8 cellular contexts compared by ENCODE assay signal in the genomic region with DNA sequence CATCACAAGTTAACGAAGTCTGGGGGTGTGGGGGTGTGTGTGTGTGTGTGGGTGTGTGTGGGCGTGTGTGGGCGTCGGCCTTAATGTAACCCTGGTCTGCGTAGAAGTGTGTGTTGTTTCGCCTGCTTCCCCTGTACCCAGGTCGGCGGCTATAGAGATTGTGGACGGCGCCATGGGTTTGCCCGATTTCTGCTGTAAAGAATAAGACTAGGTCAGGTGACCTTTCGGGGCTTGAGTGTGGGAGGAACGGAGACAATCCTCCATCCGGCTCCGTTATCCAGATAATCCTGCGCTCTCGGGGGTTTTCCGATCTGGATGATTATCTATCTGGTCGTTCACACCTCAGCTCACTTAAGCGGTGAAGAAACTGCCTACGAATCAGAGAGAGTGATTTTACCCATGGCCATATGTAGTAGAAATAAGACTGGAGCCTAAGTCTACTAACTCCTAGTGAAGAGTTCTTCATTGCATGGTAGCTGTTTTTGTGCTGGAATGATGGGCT. TPM values are rescaled to one million over a fixed set of nuclear protein-coding genes. Genes with fewer than 3 reads are reported as not detected.
DNase-seq lines count a peak whose midpoint lies in the region; ATAC-seq and TF ChIP-seq lines count a peak whose summit lies in the region.

No MANE protein-coding gene starts in this region.

- peak; percentile 30 for DNase-seq in NCI-H2107 treated with DMSO at 0.1 percent for 48 hours (lab: John Stamatoyannopoulos, UW; ENCODE audit: unreplicated experiment)
- no peak for DNase-seq in NCI-H2107 (lab: John Stamatoyannopoulos, UW)
- peak; percentile 38 for DNase-seq in NCI-H526 treated with DMSO at 0.1 percent for 48 hours (lab: John Stamatoyannopoulos, UW)
- peak; percentile 38 for DNase-seq in activated T-helper 1 cell treated with anti-CD3 and anti-CD28 coated beads, Interleukin-12 subunit alpha, Interleukin-12 subunit beta, Interleukin-2, Interleukin-4 antibody, amounts not matched to agents 30 ng/mL and 10 ng/mL and 1 ng/mL, durations not matched to agents 14 hours and 24 hours and 36 hours (ENCODE audit: low spot score)
- DNase-seq in germinal center (ENCODE audit: low spot score), result peak; percentile 38
- no peak for DNase-seq in ovary
- DNase-seq in type B pancreatic cell (ENCODE audit: extremely low spot score, unreplicated experiment), result no peak

- H3K27ac Mint-ChIP-seq in activated T-helper 1 cell treated with anti-CD3 and anti-CD28 coated beads, Interleukin-12 subunit alpha, Interleukin-12 subunit beta, Interleukin-2, Interleukin-4 antibody, amounts not matched to agents 30 ng/mL and 10 ng/mL and 1 ng/mL, durations not matched to agents 14 hours and 24 hours and 36 hours, result peak overlapping the region; percentile 96
- peak overlapping the region; percentile 99 for H3K27ac Mint-ChIP-seq in type B pancreatic cell

- H3K27me3 Mint-ChIP-seq in activated T-helper 1 cell treated with anti-CD3 and anti-CD28 coated beads, Interleukin-12 subunit alpha, Interleukin-12 subunit beta, Interleukin-2, Interleukin-4 antibody, amounts not matched to agents 30 ng/mL and 10 ng/mL and 1 ng/mL, durations not matched to agents 14 hours and 24 hours and 36 hours (ENCODE audit: insufficient read depth), result peaks cover 8% of the 10 kb centered on the region
- H3K27me3 Mint-ChIP-seq in type B pancreatic cell, result no peaks in the 10 kb centered on the region

- 0 to 1% (median 1%) methylated on average over 21 of the region's 21 CpGs for WGBS in ovary, 3 donors

- TF ChIP-seq POLR2A in ovary (IDR thresholded peaks at IDR 0.05), result no peak

- H3K27ac ChIP-seq in ovary, result peak overlapping the region; percentile 72 to 97

- peak overlapping the region; percentile 95 for H3K4me3 ChIP-seq in ovary

- H3K4me3 Mint-ChIP-seq in activated T-helper 1 cell treated with anti-CD3 and anti-CD28 coated beads, Interleukin-12 subunit alpha, Interleukin-12 subunit beta, Interleukin-2, Interleukin-4 antibody, amounts not matched to agents 30 ng/mL and 10 ng/mL and 1 ng/mL, durations not matched to agents 14 hours and 24 hours and 36 hours, result peak overlapping the region; percentile 98
- H3K4me3 Mint-ChIP-seq in type B pancreatic cell, result peak overlapping the region; percentile 100

- H3K9me3 Mint-ChIP-seq in activated T-helper 1 cell treated with anti-CD3 and anti-CD28 coated beads, Interleukin-12 subunit alpha, Interleukin-12 subunit beta, Interleukin-2, Interleukin-4 antibody, amounts not matched to agents 30 ng/mL and 10 ng/mL and 1 ng/mL, durations not matched to agents 14 hours and 24 hours and 36 hours, result no peaks in the 10 kb centered on the region
- no peaks in the 10 kb centered on the region for H3K9me3 Mint-ChIP-seq in type B pancreatic cell

- H3K36me3 Mint-ChIP-seq in activated T-helper 1 cell treated with anti-CD3 and anti-CD28 coated beads, Interleukin-12 subunit alpha, Interleukin-12 subunit beta, Interleukin-2, Interleukin-4 antibody, amounts not matched to agents 30 ng/mL and 10 ng/mL and 1 ng/mL, durations not matched to agents 14 hours and 24 hours and 36 hours (ENCODE audit: low read depth), result peaks cover 5% of the 10 kb centered on the region
- H3K36me3 Mint-ChIP-seq in type B pancreatic cell, result no peaks in the 10 kb centered on the region

- H3K4me1 ChIP-seq in ovary (ENCODE audit: insufficient read depth), result peaks cover 19% of the 10 kb centered on the region

- ATAC-seq in HG02642 (IDR thresholded peaks at IDR 0.05; ENCODE audit: poor library complexity, unreplicated experiment), result peak; percentile 10

- no peaks in the 10 kb centered on the region for H3K27me3 ChIP-seq in ovary

- intact Hi-C loops in activated T-helper 1 cell treated with anti-CD3 and anti-CD28 coated beads, Interleukin-12 subunit alpha, Interleukin-12 subunit beta, Interleukin-2, Interleukin-4 antibody, amounts not matched to agents 30 ng/mL and 10 ng/mL and 1 ng/mL, durations not matched to agents 14 hours and 24 hours and 36 hours (cut with micrococcal nuclease), result loop anchor here (1.0 to 10.0 kb wide), 9 partner anchors 54 to 540 kb away; a partner anchor contains a TSS
- intact Hi-C loops in ovary (cut with DNase I), result no loop called here

- H3K36me3 ChIP-seq in ovary, result no peaks in the 10 kb centered on the region

- TF ChIP-seq CTCF in ovary (IDR thresholded peaks at IDR 0.05), result no peak
- no peak for TF ChIP-seq CTCF in type B pancreatic cell (conservative IDR thresholded peaks at IDR 0.05)

- H3K4me1 Mint-ChIP-seq in activated T-helper 1 cell treated with anti-CD3 and anti-CD28 coated beads, Interleukin-12 subunit alpha, Interleukin-12 subunit beta, Interleukin-2, Interleukin-4 antibody, amounts not matched to agents 30 ng/mL and 10 ng/mL and 1 ng/mL, durations not matched to agents 14 hours and 24 hours and 36 hours (ENCODE audit: low read depth), result peaks cover 39% of the 10 kb centered on the region
- H3K4me1 Mint-ChIP-seq in type B pancreatic cell (ENCODE audit: unreplicated experiment), result peaks cover 32% of the 10 kb centered on the region

- no peaks in the 10 kb centered on the region for H3K9me3 ChIP-seq in ovary

- TF ChIP-seq EP300 in ovary (IDR thresholded peaks at IDR 0.05), result no peak

RNA-seq across cellular contexts. Expression of a gene that starts 0.5 kb away (rescaled TPM):
- total RNA-seq in activated T-helper 1 cell treated with anti-CD3 and anti-CD28 coated beads, Interleukin-12 subunit alpha, Interleukin-12 subunit beta, Interleukin-2, Interleukin-4 antibody, amounts not matched to agents 30 ng/mL and 10 ng/mL and 1 ng/mL, durations not matched to agents 14 hours and 24 hours and 36 hours, result 78.8 and 78.9 TPM in 2 replicates
- total RNA-seq in ovary, result 100 to 1,000 TPM in 5 of 7 donors, 10 to 100 TPM in 2; 81.1 to 124 (median 104) TPM
- polyA plus RNA-seq in ovary, result 100 to 1,000 TPM in 1 of 2 donors, 10 to 100 TPM in 1; 88.9 to 224 TPM
- total RNA-seq in type B pancreatic cell (ENCODE audit: low replicate concordance), result 110 and 123 TPM in 2 replicates

RNA-seq across cellular contexts. Expression of a gene that starts 0.8 kb away (rescaled TPM):
- 96.8 and 99.9 TPM in 2 replicates for total RNA-seq in activated T-helper 1 cell treated with anti-CD3 and anti-CD28 coated beads, Interleukin-12 subunit alpha, Interleukin-12 subunit beta, Interleukin-2, Interleukin-4 antibody, amounts not matched to agents 30 ng/mL and 10 ng/mL and 1 ng/mL, durations not matched to agents 14 hours and 24 hours and 36 hours
- total RNA-seq in ovary, result 100 to 1,000 TPM in 5 of 7 donors, 10 to 100 TPM in 2; 85.2 to 167 (median 129) TPM
- 100 to 1,000 TPM in 1 of 2 donors, 10 to 100 TPM in 1; 94.1 to 290 TPM for polyA plus RNA-seq in ovary
- 125 and 137 TPM in 2 replicates for total RNA-seq in type B pancreatic cell (ENCODE audit: low replicate concordance)

Comparison
In these comparisons a context has a peak if more than half of its experiments do, and no peak if none do; other contexts are left out.
1. DNase-seq: peak in NCI-H2107 treated with DMSO at 0.1 percent for 48 hours (single experiment), NCI-H526 treated with DMSO at 0.1 percent for 48 hours (single experiment), activated T-helper 1 cell treated with anti-CD3 and anti-CD28 coated beads, Interleukin-12 subunit alpha, Interleukin-12 subunit beta, Interleukin-2, Interleukin-4 antibody, amounts not matched to agents 30 ng/mL and 10 ng/mL and 1 ng/mL, durations not matched to agents 14 hours and 24 hours and 36 hours (single experiment) and germinal center (single experiment); none in NCI-H2107 (single experiment), ovary (0 of 5) and type B pancreatic cell (single experiment).